Comparison of ENCODE assay signal across 15 cellular contexts in genomic region chr2:229160984-229161383, GRCh38.
DNase-seq lines count a peak whose midpoint lies in the region; ATAC-seq and TF ChIP-seq lines count a peak whose summit lies in the region.
"Had no signal": no experiment of that assay in that cellular context is flagged by ENCODE, and none has a peak within 500 bp of the region (broad histone marks: within the 10 kb centered on the region; RNA-seq: fewer than 3 reads in every experiment).

No MANE protein-coding gene starts in this region.

- no peak overlapping the region for H3K27ac Mint-ChIP-seq in activated CD4-positive, alpha-beta T cell treated with anti-CD3 and anti-CD28 coated beads, Interleukin-2, amount 10 ng/mL, durations not matched to agents 24 days and 14 days
- H3K27ac Mint-ChIP-seq: CD4-positive, alpha-beta T cell; HFFc6 had no signal

- no peaks in the 10 kb centered on the region for H3K4me1 Mint-ChIP-seq in activated CD4-positive, alpha-beta T cell treated with anti-CD3 and anti-CD28 coated beads, Interleukin-2, amount 10 ng/mL, durations not matched to agents 24 days and 14 days

- H3K36me3 ChIP-seq in body of pancreas (replicated peaks in 1 of 2; ENCODE audit: insufficient read depth in 1 of 2, low read depth in 2 of 2): no peaks in the 10 kb centered on the region
- H3K36me3 ChIP-seq in liver (ENCODE audit: control insufficient read depth in 4 of 4, insufficient read depth in 3 of 4, low read depth in 1 of 4, low read length in 3 of 4): no peaks in the 10 kb centered on the region
- H3K36me3 ChIP-seq in transverse colon: no peaks in the 10 kb centered on the region
- H3K36me3 ChIP-seq: BLaER1 treated with 17β-estradiol and CSF1 and Interleukin-3, amounts not matched to agents 10 nM and 100 nM had no signal

- TF ChIP-seq CTCF in body of pancreas (IDR thresholded peaks at IDR 0.05) (no peak), liver (IDR thresholded peaks at IDR 0.05; ENCODE audit: low read depth, low read length, missing input control) (no peak), transverse colon (IDR thresholded peaks at IDR 0.05) (no peak)

- no peak for TF ChIP-seq EP300 in transverse colon (IDR thresholded peaks at IDR 0.05; ENCODE audit: low read depth)

- ATAC-seq in body of pancreas (no peak), HG02840 (IDR thresholded peaks at IDR 0.05; ENCODE audit: low FRiP score, unreplicated experiment) (no peak)

- H3K27me3 ChIP-seq in body of pancreas (no peaks in the 10 kb centered on the region), liver (ENCODE audit: control insufficient read depth in 4 of 4, insufficient read depth in 4 of 4, low read length in 3 of 4) (no peaks in the 10 kb centered on the region), transverse colon (no peaks in the 10 kb centered on the region)
- H3K27me3 ChIP-seq: BLaER1 treated with 17β-estradiol and CSF1 and Interleukin-3, amounts not matched to agents 10 nM and 100 nM had no signal

- peak overlapping the region in 1 of 2 donors; percentile 41 for H3K9ac ChIP-seq in liver (ENCODE audit: low read depth in 1 of 2, low read length in 2 of 2)
- H3K9ac ChIP-seq: BLaER1 treated with 17β-estradiol and CSF1 and Interleukin-3, amounts not matched to agents 10 nM and 100 nM had no signal

- no peak for TF ChIP-seq RAD21 in liver (IDR thresholded peaks at IDR 0.05)

- no peaks in the 10 kb centered on the region for H3K9me3 Mint-ChIP-seq in activated CD4-positive, alpha-beta T cell treated with anti-CD3 and anti-CD28 coated beads, Interleukin-2, amount 10 ng/mL, durations not matched to agents 24 days and 14 days
- H3K9me3 Mint-ChIP-seq: CD4-positive, alpha-beta T cell had no signal

- WGBS in body of pancreas, 2 donors: 67 to 79% methylated on average over 2 of the region's 2 CpGs
- WGBS in liver: 64% methylated on average over 2 of the region's 2 CpGs
- WGBS in transverse colon (ENCODE audit: low coverage in 1 of 2), 2 donors: 20 to 70% methylated on average over 1 to 2 of the region's 2 CpGs

- no peaks in the 10 kb centered on the region for H3K27me3 Mint-ChIP-seq in activated CD4-positive, alpha-beta T cell treated with anti-CD3 and anti-CD28 coated beads, Interleukin-2, amount 10 ng/mL, durations not matched to agents 24 days and 14 days
- H3K27me3 Mint-ChIP-seq: CD4-positive, alpha-beta T cell had no signal

- H3K4me1 ChIP-seq in body of pancreas (peaks cover 19% of the 10 kb centered on the region), liver (ENCODE audit: control insufficient read depth in 4 of 4, insufficient read depth in 4 of 4, low read length in 3 of 4) (peaks cover 20 to 57% (median 48%) of the 10 kb centered on the region in 4 donors), transverse colon (peaks cover 16 to 77% (median 32%) of the 10 kb centered on the region in 4 donors)
- H3K4me1 ChIP-seq: BLaER1 treated with 17β-estradiol and CSF1 and Interleukin-3, amounts not matched to agents 10 nM and 100 nM had no signal

- intact Hi-C loops in activated CD4-positive, alpha-beta T cell treated with anti-CD3 and anti-CD28 coated beads, Interleukin-2, amount 10 ng/mL, durations not matched to agents 24 days and 14 days (cut with micrococcal nuclease): no loop called here
- intact Hi-C loops in body of pancreas (cut with DNase I) (no loop called here), transverse colon (cut with DNase I; ENCODE audit: low total_unique reads) (no loop called here)

- in situ Hi-C loops in transverse colon (cut with MboI; ENCODE audit: low pct_ligation_motif_present in 1 of 4, low pct_unique_long_range_greater_than_20kb in 1 of 4, low sequenced_read_pairs in 3 of 4): no loop called here

- TF ChIP-seq POLR2A in body of pancreas (IDR thresholded peaks at IDR 0.05) (no peak), transverse colon (IDR thresholded peaks at IDR 0.05) (no peak)

- H3K4me3 ChIP-seq in body of pancreas: no peak overlapping the region
- no peak overlapping the region for H3K4me3 ChIP-seq in liver (ENCODE audit: low read depth in 1 of 3, low read length in 3 of 3)
- H3K4me3 ChIP-seq in transverse colon: no peak overlapping the region
- H3K4me3 ChIP-seq: BLaER1 treated with 17β-estradiol and CSF1 and Interleukin-3, amounts not matched to agents 10 nM and 100 nM had no signal

- no peaks in the 10 kb centered on the region for H3K9me3 ChIP-seq in body of pancreas
- H3K9me3 ChIP-seq in liver (ENCODE audit: control insufficient read depth in 4 of 4, low read length in 3 of 4): no peaks in the 10 kb centered on the region
- no peaks in the 10 kb centered on the region for H3K9me3 ChIP-seq in transverse colon

- peak; percentile 8 for DNase-seq in activated CD4-positive, alpha-beta T cell treated with anti-CD3 and anti-CD28 coated beads, Interleukin-2, amount 10 ng/mL, durations not matched to agents 24 days and 14 days
- DNase-seq in activated CD4-positive, alpha-beta T cell treated with anti-CD3 and anti-CD28 coated beads for 1 hour: no peak
- DNase-seq in body of pancreas (no peak), transverse colon (no peak), GDM1 (lab: John Stamatoyannopoulos, UW) (no peak)
- DNase-seq: ACHN; CD4-positive, alpha-beta T cell; DND-41; GF-D8; HCEC 1CT; HFFc6 had no signal

- peak overlapping the region in 3 of 4 donors; percentile 42 to 54 (median 44) for H3K27ac ChIP-seq in body of pancreas
- H3K27ac ChIP-seq in liver (ENCODE audit: low read depth in 1 of 2, low read length in 2 of 2): peak overlapping the region; percentile 43 to 57
- peak overlapping the region; percentile 61 to 67 (median 64) for H3K27ac ChIP-seq in transverse colon
- H3K27ac ChIP-seq: BLaER1 treated with 17β-estradiol and CSF1 and Interleukin-3, amounts not matched to agents 10 nM and 100 nM; HL-60 had no signal

- H3K4me3 Mint-ChIP-seq in activated CD4-positive, alpha-beta T cell treated with anti-CD3 and anti-CD28 coated beads, Interleukin-2, amount 10 ng/mL, durations not matched to agents 24 days and 14 days: no peak overlapping the region
- H3K4me3 Mint-ChIP-seq: CD4-positive, alpha-beta T cell; HFFc6 had no signal

- H3K36me3 Mint-ChIP-seq in activated CD4-positive, alpha-beta T cell treated with anti-CD3 and anti-CD28 coated beads, Interleukin-2, amount 10 ng/mL, durations not matched to agents 24 days and 14 days (ENCODE audit: low read depth): no peaks in the 10 kb centered on the region

TF ChIP-seq in liver, 16 proteins besides CTCF, POLR2A, EP300 and RAD21:
- TF ChIP-seq JUND (IDR thresholded peaks at IDR 0.05) (no peak), SP1 (IDR thresholded peaks at IDR 0.05) (no peak), GABPA (IDR thresholded peaks at IDR 0.05 in 1 of 2, conservative IDR thresholded peaks at IDR 0.05 in 1 of 2) (no peak), NR2F2 (IDR thresholded peaks at IDR 0.05) (no peak), FOXA1 (IDR thresholded peaks at IDR 0.05) (no peak), FOXA2 (IDR thresholded peaks at IDR 0.05) (no peak), HNF4A (conservative IDR thresholded peaks at IDR 0.05) (no peak), HNF4G (IDR thresholded peaks at IDR 0.05) (no peak), MAX (IDR thresholded peaks at IDR 0.05) (no peak)
